Comparison of ENCODE assay signal across 23 cellular contexts in genomic region chr9:95813923-95814322, GRCh38.
"Had no signal": no experiment of that assay in that cellular context is flagged by ENCODE, and none has a peak within 500 bp of the region (broad histone marks: within the 10 kb centered on the region; RNA-seq: fewer than 3 reads in every experiment).

No MANE protein-coding gene starts in this region.

- ATAC-seq: activated T-cell treated with anti-CD3 and anti-CD28 coated beads, Interleukin-2, amount 50 U/mL, for 72 hours; gastroesophageal sphincter; heart left ventricle; left lung; T-helper 17 cell had no signal

- H3K9me3 ChIP-seq: gastroesophageal sphincter, heart left ventricle, left lung, tibial artery had no signal

- H3K27ac Mint-ChIP-seq: activated B cell treated with CpG ODN at 0.5 μM for 24 hours; activated CD4-positive, alpha-beta memory T cell treated with anti-CD3 and anti-CD28 coated beads for 36 hours; activated naive CD4-positive, alpha-beta T cell treated with anti-CD3 and anti-CD28 coated beads for 36 hours; activated naive CD8-positive, alpha-beta T cell treated with anti-CD3 and anti-CD28 coated beads, Interleukin-2, amount 10 ng/mL, durations not matched to agents 7 days and 5 days; activated T-cell treated with anti-CD3 and anti-CD28 coated beads, Interleukin-2, amount 50 U/mL, for 72 hours; nephron progenitor cell; T-helper 17 cell had no signal

- H3K4me3 Mint-ChIP-seq: activated B cell treated with CpG ODN at 0.5 μM for 24 hours; activated CD4-positive, alpha-beta memory T cell treated with anti-CD3 and anti-CD28 coated beads for 36 hours; activated naive CD4-positive, alpha-beta T cell treated with anti-CD3 and anti-CD28 coated beads for 36 hours; activated naive CD8-positive, alpha-beta T cell treated with anti-CD3 and anti-CD28 coated beads, Interleukin-2, amount 10 ng/mL, durations not matched to agents 7 days and 5 days; activated T-cell treated with anti-CD3 and anti-CD28 coated beads, Interleukin-2, amount 50 U/mL, for 72 hours; nephron progenitor cell; T-helper 17 cell had no signal

- DNase-seq: activated B cell treated with CpG ODN at 0.5 μM for 24 hours; activated CD4-positive, alpha-beta memory T cell treated with anti-CD3 and anti-CD28 coated beads for 36 hours; activated CD4-positive, alpha-beta T cell treated with anti-CD3 and anti-CD28 coated beads for 4 hours; activated effector memory CD4-positive, alpha-beta T cell treated with Interleukin-2 at 50 U/mL for 16 hours; activated naive CD4-positive, alpha-beta T cell treated with anti-CD3 and anti-CD28 coated beads for 36 hours; activated naive CD8-positive, alpha-beta T cell treated with anti-CD3 and anti-CD28 coated beads, Interleukin-2, amount 10 ng/mL, durations not matched to agents 7 days and 5 days; activated T-cell treated with anti-CD3 and anti-CD28 coated beads, Interleukin-2, amount 50 U/mL, for 72 hours; amygdala; cerebellar nuclear complex; heart left ventricle; left lung; nephron progenitor cell; occipital lobe; posterior cingulate gyrus; retina; stimulated activated CD4-positive, alpha-beta T cell treated with anti-CD3 and anti-CD28 coated beads, Interleukin-4, amount 100 ng/mL, for 24 hours; stimulated activated naive CD4-positive, alpha-beta T cell treated with Interleukin-2 at 50 U/mL for 16 hours; SW 1271; T-helper 17 cell; tibial artery had no signal

- H3K4me1 ChIP-seq: heart left ventricle, left lung had no signal

- H3K9me3 Mint-ChIP-seq: activated B cell treated with CpG ODN at 0.5 μM for 24 hours; activated CD4-positive, alpha-beta memory T cell treated with anti-CD3 and anti-CD28 coated beads for 36 hours; activated naive CD4-positive, alpha-beta T cell treated with anti-CD3 and anti-CD28 coated beads for 36 hours; activated T-cell treated with anti-CD3 and anti-CD28 coated beads, Interleukin-2, amount 50 U/mL, for 72 hours; nephron progenitor cell had no signal

- H3K4me1 Mint-ChIP-seq: activated B cell treated with CpG ODN at 0.5 μM for 24 hours had no signal

- H3K27ac ChIP-seq: coronary artery, gastroesophageal sphincter, heart left ventricle, left lung, tibial artery had no signal

- H3K27me3 ChIP-seq: gastroesophageal sphincter, heart left ventricle, left lung, tibial artery had no signal

- H3K27me3 Mint-ChIP-seq: activated B cell treated with CpG ODN at 0.5 μM for 24 hours had no signal

- H3K4me3 ChIP-seq: coronary artery, gastroesophageal sphincter, heart left ventricle, left lung, lung, tibial artery had no signal

- H3K36me3 ChIP-seq: left lung had no signal
